In the genomic region with DNA sequence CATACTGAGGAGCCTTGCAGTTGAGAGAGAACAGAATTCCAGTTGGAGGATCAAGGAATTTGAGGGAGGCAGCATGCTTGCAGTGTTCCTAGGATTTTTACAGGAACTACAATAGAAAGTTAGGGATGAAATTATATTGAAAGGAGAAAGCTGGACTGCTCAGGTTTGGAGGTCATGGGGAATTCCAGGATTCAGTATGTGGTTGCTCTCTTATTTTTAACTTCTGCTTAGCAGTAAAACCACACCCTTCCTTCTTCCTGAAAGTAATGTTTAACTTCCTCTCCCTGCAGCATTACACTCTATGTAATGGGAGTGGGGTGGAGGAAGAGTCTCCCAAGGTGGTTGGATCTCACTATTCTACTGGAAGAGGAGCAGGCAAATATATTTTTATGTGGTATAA, we compare ENCODE assay signal across 8 cellular contexts. TPM values are rescaled to one million over a fixed set of nuclear protein-coding genes. Genes with fewer than 3 reads are reported as not detected.
DNase-seq lines count a peak whose midpoint lies in the region; ATAC-seq and TF ChIP-seq lines count a peak whose summit lies in the region.

No MANE protein-coding gene starts in this region.

- 0 out of 2 replicates have a peak, but pooled peaks cover 7% of the 10 kb centered on the region for H4K20me1 ChIP-seq in SK-N-SH (ENCODE audit: insufficient read depth)

- H3K27ac ChIP-seq in skin epidermis (peak overlapping the region in 20 of 21 experiments; percentile 13 to 86 (median 76)), SK-N-SH (ENCODE audit: low read depth in 2 of 2, low read length in 1 of 2) (no peak overlapping the region)

- DNase-seq in RPMI7951 (ENCODE audit: low read depth) (peak; percentile 44), fibroblast of the aortic adventitia (ENCODE audit: low read depth) (peak; percentile 35), SK-N-SH (no peak), GM13976 (ENCODE audit: low spot score) (no peak), RKO (ENCODE audit: low spot score) (no peak), NCI-H1417 treated with DMSO at 0.1 percent for 48 hours (lab: John Stamatoyannopoulos, UW) (no peak)

- CTCF ChIA-PET in SK-N-SH (lab: Yijun Ruan, JAX), result interaction anchor here (1.6 kb wide), 1 partner anchor 41 kb away, joined by 6 read pairs; the partner anchor contains the start of gene BTBD18

- peaks cover 88% of the 10 kb centered on the region for H3K79me2 ChIP-seq in SK-N-SH (ENCODE audit: insufficient read depth)

- TF ChIP-seq RAD21 in SK-N-SH (IDR thresholded peaks at IDR 0.05; ENCODE audit: low read length), result no peak

- TF ChIP-seq CTCF in fibroblast of the aortic adventitia (IDR thresholded peaks at IDR 0.05; ENCODE audit: insufficient read depth, low read length), result no peak
- no peak for TF ChIP-seq CTCF in SK-N-SH (IDR thresholded peaks at IDR 0.05)
- no peak for TF ChIP-seq CTCF in GM13976 (IDR thresholded peaks at IDR 0.05; ENCODE audit: borderline replicate concordance, control extremely low read depth, extremely low read depth, insufficient read depth, missing control alignments)

- TF ChIP-seq EP300 in SK-N-SH (IDR thresholded peaks at IDR 0.05; ENCODE audit: borderline replicate concordance in 1 of 2, low read depth in 1 of 2, low read length in 1 of 2), result no peak

- no peaks in the 10 kb centered on the region for H3K9me2 ChIP-seq in SK-N-SH

- no peak overlapping the region for H2AFZ ChIP-seq in SK-N-SH (ENCODE audit: low read depth)

- H3K36me3 ChIP-seq in SK-N-SH (replicated peaks in 1 of 2; ENCODE audit: control insufficient read depth in 1 of 2, insufficient read depth in 2 of 2, low read length in 1 of 2), result peaks cover 5 to 28% of the 10 kb centered on the region in 2 experiments

- peaks cover 5% of the 10 kb centered on the region for H3F3A ChIP-seq in SK-N-SH (replicated peaks; ENCODE audit: insufficient read depth)

- no peak overlapping the region for H3K4me2 ChIP-seq in SK-N-SH

- H3K4me3 ChIP-seq in fibroblast of the aortic adventitia (ENCODE audit: low read depth, low read length) (no peak overlapping the region), skin epidermis (peak overlapping the region in 1 of 7 experiments; percentile 12), SK-N-SH (ENCODE audit: low read depth in 2 of 2, low read length in 1 of 2) (no peak overlapping the region)

- in situ Hi-C loops in GM13976 (cut with MboI; ENCODE audit: low sequenced_read_pairs, unreplicated experiment), result loop anchor here (10.0 kb wide), 1 partner anchor 48 kb away; the partner anchor contains the start of gene SELENOH

- H3K9me3 ChIP-seq in SK-N-SH, result no peaks in the 10 kb centered on the region

- no peak overlapping the region for H3K9ac ChIP-seq in SK-N-SH

- peak; percentile 9 for ATAC-seq in GM21390 (IDR thresholded peaks at IDR 0.05; ENCODE audit: unreplicated experiment)

- H3K27me3 ChIP-seq in SK-N-SH (ENCODE audit: insufficient read depth), result no peaks in the 10 kb centered on the region

- POLR2A ChIA-PET in SK-N-SH (lab: Yijun Ruan, JAX), result no interaction called here

- no peaks in the 10 kb centered on the region; a peak in 2 of 4 replicates for H3K4me1 ChIP-seq in SK-N-SH (ENCODE audit: control insufficient read depth in 1 of 2, insufficient read depth in 2 of 2, low read depth in 1 of 2, low read length in 1 of 2)

TF ChIP-seq in SK-N-SH, 30 proteins besides CTCF, POLR2A, EP300 and RAD21:
- no peak for TF ChIP-seq FOSL2 (IDR thresholded peaks at IDR 0.05; ENCODE audit: borderline replicate concordance, low read depth)
- no peak for TF ChIP-seq GABPA (IDR thresholded peaks at IDR 0.05; ENCODE audit: low read depth)

RNA-seq across cellular contexts. Expression of gene CTNND1, which starts 31.3 kb away (rescaled TPM):
- total RNA-seq in RPMI7951 (2014; rRNA removed; shearing (Covaris generic)), result 69.5 and 70.9 TPM in 2 replicates
- 83.1 and 169 TPM in 2 replicates for total RNA-seq in fibroblast of the aortic adventitia (ENCODE audit: low replicate concordance)
- 39.4 and 49.4 TPM in 2 replicates for polyA plus RNA-seq in SK-N-SH (2012; rRNA removed)
- polyA plus RNA-seq in SK-N-SH (2012; cell fraction: cytosol; rRNA removed), result 38.3 and 40.5 TPM in 2 replicates
- 59.2 and 69.5 TPM in 2 replicates for polyA plus RNA-seq in SK-N-SH (2012; cell fraction: nucleus; rRNA removed)

RNA-seq across cellular contexts. Expression of gene BTBD18, which starts 41.3 kb away (rescaled TPM):
- not detected in 2 replicates for total RNA-seq in RPMI7951 (2014; rRNA removed; shearing (Covaris generic))
- total RNA-seq in fibroblast of the aortic adventitia (ENCODE audit: low replicate concordance), result 0.09 TPM in 1 of 2 replicates, not detected in the other
- polyA plus RNA-seq in SK-N-SH (2012; rRNA removed), result not detected in 2 replicates
- polyA plus RNA-seq in SK-N-SH (2012; cell fraction: cytosol; rRNA removed), result not detected in 2 replicates
- not detected in 2 replicates for polyA plus RNA-seq in SK-N-SH (2012; cell fraction: nucleus; rRNA removed)

RNA-seq across cellular contexts. Expression of gene SELENOH, which starts 51.6 kb away (rescaled TPM):
- total RNA-seq in RPMI7951 (2014; rRNA removed; shearing (Covaris generic)), result 125 and 232 TPM in 2 replicates
- total RNA-seq in fibroblast of the aortic adventitia (ENCODE audit: low replicate concordance), result 63.4 and 139 TPM in 2 replicates
- 291 and 333 TPM in 2 replicates for polyA plus RNA-seq in SK-N-SH (2012; rRNA removed)
- 289 and 306 TPM in 2 replicates for polyA plus RNA-seq in SK-N-SH (2012; cell fraction: cytosol; rRNA removed)
- 183 and 301 TPM in 2 replicates for polyA plus RNA-seq in SK-N-SH (2012; cell fraction: nucleus; rRNA removed)

Comparison
In these comparisons a context has a peak if more than half of its experiments do, and no peak if none do; other contexts are left out.
1. DNase-seq: peak in RPMI7951 (single experiment) and fibroblast of the aortic adventitia (single experiment); none in SK-N-SH (single experiment), GM13976 (single experiment), RKO (single experiment) and NCI-H1417 treated with DMSO at 0.1 percent for 48 hours (single experiment).
2. H3K27ac ChIP-seq: peak in skin epidermis (20 of 21); none in SK-N-SH (0 of 2).